1 cellular context compared by ENCODE assay signal in genomic region chr7:50589362-50589761, GRCh38.
TF ChIP-seq lines count a peak whose summit lies in the region.

No MANE protein-coding gene starts in this region.

TF ChIP-seq in K562, 482 proteins besides CTCF, POLR2A, EP300 and RAD21 (continued from another document):
- TF ChIP-seq ZKSCAN1 (IDR thresholded peaks at IDR 0.05; ENCODE audit: low read depth, low read length) (no peak), TGIF2 (CRISPR knock-in tag; IDR thresholded peaks at IDR 0.05) (no peak), ZHX1 (conservative IDR thresholded peaks at IDR 0.05; ENCODE audit: low read length) (no peak)
